In the genomic region with DNA sequence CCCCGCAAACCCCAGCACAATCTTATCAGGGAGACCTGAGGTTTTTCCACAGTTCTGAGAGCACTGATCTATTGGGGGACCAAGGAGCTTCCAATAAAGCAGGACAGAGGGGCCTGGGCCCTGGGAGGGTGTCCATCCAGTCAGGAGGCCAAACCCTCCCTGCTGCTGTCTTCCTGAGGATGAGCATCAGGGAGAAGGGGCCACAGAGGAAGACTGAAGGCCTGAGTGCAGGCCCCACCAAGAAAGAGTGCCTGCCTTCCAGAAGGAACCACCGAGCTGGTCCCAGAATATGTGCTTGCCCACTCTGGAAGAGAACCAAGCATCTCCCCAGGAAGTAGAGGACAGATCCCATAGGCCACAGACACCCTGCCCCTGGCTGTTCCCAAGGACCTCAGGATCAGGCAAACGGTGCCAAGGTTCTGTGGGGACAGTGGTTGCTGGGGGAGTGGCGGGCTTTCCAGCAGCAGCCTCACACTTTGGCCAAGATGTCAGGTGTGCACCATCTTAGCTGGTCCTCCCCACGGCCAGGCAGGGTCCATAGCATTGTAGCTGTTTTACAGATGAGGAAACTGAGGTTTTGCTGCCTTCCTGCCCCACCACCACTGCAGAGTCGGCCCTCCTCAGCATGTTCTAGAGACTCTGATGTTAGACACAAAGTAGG, we compare ENCODE assay signal across 15 cellular contexts.
"Had no signal": no experiment of that assay in that cellular context is flagged by ENCODE, and none has a peak within 500 bp of the region (broad histone marks: within the 10 kb centered on the region; RNA-seq: fewer than 3 reads in every experiment).

No MANE protein-coding gene starts in this region.

- H3K36me3 ChIP-seq: colonic mucosa, esophagus squamous epithelium, gastroesophageal sphincter, left lung, lower lobe of right lung, neutrophil, tibial nerve had no signal

- H3K4me3 ChIP-seq: colonic mucosa, esophagus squamous epithelium, gastroesophageal sphincter, left lung, lower lobe of right lung, tibial nerve had no signal

- H3K36me3 Mint-ChIP-seq: immature natural killer cell; naive thymus-derived CD4-positive, alpha-beta T cell had no signal

- H3K27ac ChIP-seq: colonic mucosa, esophagus squamous epithelium, gastroesophageal sphincter, left lung, lower lobe of right lung, neutrophil, tibial nerve had no signal

- H3K27me3 ChIP-seq: colonic mucosa, esophagus squamous epithelium, gastroesophageal sphincter, left lung, neutrophil, tibial nerve had no signal

- H3K4me1 Mint-ChIP-seq: immature natural killer cell had no signal

- DNase-seq: colonic mucosa; dermis blood vessel endothelial cell; esophagus squamous epithelium; foreskin fibroblast; immature natural killer cell; left lung; lower lobe of right lung; mesendoderm; naive thymus-derived CD4-positive, alpha-beta T cell; nephron progenitor cell; stimulated activated CD4-positive, alpha-beta T cell treated with anti-CD3 and anti-CD28 coated beads, Interleukin-2, amount 100 ng/mL, for 48 hours; stimulated activated naive CD8-positive, alpha-beta T cell treated with anti-CD3 and anti-CD28 coated beads, Interleukin-15, Interleukin-2, amounts not matched to agents 100 U/mL and 50 U/mL, for 24 hours had no signal

- H3K4me1 ChIP-seq: colonic mucosa, gastroesophageal sphincter, left lung, lower lobe of right lung, tibial nerve had no signal

- H3K9me3 ChIP-seq: colonic mucosa, esophagus squamous epithelium, gastroesophageal sphincter, left lung, lower lobe of right lung, neutrophil, tibial nerve had no signal

- H3K27ac Mint-ChIP-seq: immature natural killer cell; naive thymus-derived CD4-positive, alpha-beta T cell; nephron progenitor cell had no signal

- H3K4me3 Mint-ChIP-seq: immature natural killer cell; naive thymus-derived CD4-positive, alpha-beta T cell; nephron progenitor cell had no signal

- ATAC-seq: gastroesophageal sphincter; left lung; lower lobe of right lung; naive thymus-derived CD4-positive, alpha-beta T cell; stimulated activated naive CD8-positive, alpha-beta T cell treated with anti-CD3 and anti-CD28 coated beads, Interleukin-15, Interleukin-2, amounts not matched to agents 100 U/mL and 50 U/mL, for 24 hours had no signal

- H3K9me3 Mint-ChIP-seq: immature natural killer cell; naive thymus-derived CD4-positive, alpha-beta T cell; nephron progenitor cell had no signal
